ENCODE assay signal across 1 cellular context in the genomic region with DNA sequence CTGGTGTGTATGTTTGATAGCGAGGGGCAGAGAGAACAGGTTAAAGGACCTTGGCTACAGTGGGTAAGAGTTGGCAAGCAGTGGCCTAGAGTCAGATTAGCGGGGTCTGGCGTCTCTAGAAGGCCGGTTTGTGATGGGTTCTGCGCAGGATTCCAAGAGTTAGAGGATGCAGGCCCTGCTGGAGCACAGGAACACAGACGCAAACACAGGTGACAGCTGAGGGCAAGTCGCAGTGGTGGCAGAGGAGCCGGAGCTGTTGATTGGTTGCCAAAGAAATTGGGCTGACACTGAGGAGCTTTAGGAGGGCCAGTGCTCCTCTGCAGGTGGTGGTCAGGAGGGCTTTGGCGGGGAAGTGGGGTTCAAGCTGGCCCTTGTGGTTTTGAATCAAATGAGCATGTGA.
TF ChIP-seq lines count a peak whose summit lies in the region.

No MANE protein-coding gene starts in this region.

TF ChIP-seq in H1, 55 proteins besides CTCF, POLR2A, EP300 and RAD21:
- no peak for TF ChIP-seq SP2 (IDR thresholded peaks at IDR 0.05; ENCODE audit: low read length)
- TF ChIP-seq CTBP2 (IDR thresholded peaks at IDR 0.05; ENCODE audit: borderline replicate concordance, insufficient read depth, insufficient read length, low read length), result no peak
- no peak for TF ChIP-seq KDM1A (IDR thresholded peaks at IDR 0.05; ENCODE audit: borderline replicate concordance, low read length)
- TF ChIP-seq MAFK (IDR thresholded peaks at IDR 0.05; ENCODE audit: low read depth, low read length), result no peak
- TF ChIP-seq BRCA1 (IDR thresholded peaks at IDR 0.05; ENCODE audit: low read depth, low read length), result no peak
